Comparison of ENCODE assay signal across 9 cellular contexts in the genomic region with DNA sequence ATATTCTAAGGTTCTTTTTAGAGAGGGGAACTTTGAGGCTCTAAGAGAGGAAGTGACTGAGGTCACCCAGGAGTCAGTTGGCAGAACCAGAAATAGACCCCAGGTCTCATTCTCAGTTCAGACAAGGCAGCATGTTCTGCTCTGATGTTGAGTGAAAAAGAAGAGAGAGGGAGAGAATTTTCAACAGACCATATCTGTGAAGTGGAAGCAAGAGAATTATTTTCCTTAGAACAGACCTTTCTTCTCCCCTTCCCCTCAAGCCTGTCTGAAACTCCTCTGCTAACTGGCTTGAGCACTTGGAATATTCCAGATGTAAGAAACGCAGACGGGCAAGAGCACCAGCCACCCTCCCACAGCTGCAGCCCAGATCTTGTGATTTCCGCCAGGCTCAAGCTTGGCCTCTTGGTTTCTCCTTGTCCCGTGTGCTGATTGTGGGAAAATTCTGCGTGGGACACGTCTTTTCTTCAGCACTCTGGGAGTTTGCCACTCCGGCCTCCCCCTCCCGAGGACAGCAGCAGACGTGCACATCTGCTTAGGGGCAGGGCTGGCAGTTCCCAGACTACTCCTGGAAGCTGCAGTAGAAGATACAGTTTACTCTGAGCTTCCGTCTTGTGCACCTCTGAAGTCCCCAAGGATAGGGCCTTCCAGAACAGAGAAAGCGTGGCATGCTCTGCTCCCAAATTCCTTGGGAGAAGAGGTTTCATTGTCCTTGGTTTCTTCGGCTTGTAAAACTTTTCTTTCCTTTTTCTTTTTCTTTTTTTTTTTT. TPM values are rescaled to one million over a fixed set of nuclear protein-coding genes. Genes with fewer than 3 reads are reported as not detected.
DNase-seq lines count a peak whose midpoint lies in the region; ATAC-seq, FAIRE-seq and TF ChIP-seq lines count a peak whose summit lies in the region.
"Had no signal": no experiment of that assay in that cellular context is flagged by ENCODE, and none has a peak within 500 bp of the region (broad histone marks: within the 10 kb centered on the region; RNA-seq: fewer than 3 reads in every experiment).

No MANE protein-coding gene starts in this region.

- no peaks in the 10 kb centered on the region for H3K36me3 ChIP-seq in colonic mucosa

- H3K9me3 ChIP-seq in colonic mucosa, result no peaks in the 10 kb centered on the region

- TF ChIP-seq POLR2A in GM12892 (IDR thresholded peaks at IDR 0.05; ENCODE audit: low read depth, low read length), result 0 out of 2 replicates have a peak, but pooled peaks have one; percentile 21

- no peaks in the 10 kb centered on the region for H3K27me3 ChIP-seq in colonic mucosa

- no peak for TF ChIP-seq CTCF in colonic mucosa (IDR thresholded peaks at IDR 0.05)

- no peaks in the 10 kb centered on the region for H3K4me1 ChIP-seq in colonic mucosa

- DNase-seq in GM12892 (ENCODE audit: insufficient read length), result no peak
- DNase-seq in colonic mucosa, result no peak
- no peak for DNase-seq in central memory CD4-positive, alpha-beta T cell
- DNase-seq in foreskin melanocyte, result no peak
- DNase-seq in NCI-H524 (lab: John Stamatoyannopoulos, UW), result no peak
- no peak for DNase-seq in NCI-H1105 (lab: John Stamatoyannopoulos, UW)

- FAIRE-seq in GM12892 (lab: Jason Lieb, UNC), result no peak

- H3K9ac ChIP-seq in colonic mucosa (ENCODE audit: low read depth in 2 of 2, low read length in 2 of 2), result peak overlapping the region in 1 of 2 donors; percentile 35

- no peak overlapping the region for H3K4me3 ChIP-seq in colonic mucosa

- ATAC-seq in GM21381 (IDR thresholded peaks at IDR 0.05; ENCODE audit: unreplicated experiment) (peak; percentile 94), HG03520 (IDR thresholded peaks at IDR 0.05; ENCODE audit: unreplicated experiment) (peak; percentile 95)

- intact Hi-C loops in colonic mucosa (cut with DNase I), result no loop called here

- peak overlapping the region; percentile 50 for H3K27ac ChIP-seq in colonic mucosa

RNA-seq across cellular contexts. Expression of a gene that starts 22.7 kb away (rescaled TPM):
- polyA plus RNA-seq in GM12892 (2012; ENCODE audit: missing spikeins), result 25.1 TPM
- total RNA-seq in colonic mucosa, result 1 to 10 TPM; 4.9 to 5.6 TPM
- total RNA-seq: HT1080 had no signal
